In the genomic region with DNA sequence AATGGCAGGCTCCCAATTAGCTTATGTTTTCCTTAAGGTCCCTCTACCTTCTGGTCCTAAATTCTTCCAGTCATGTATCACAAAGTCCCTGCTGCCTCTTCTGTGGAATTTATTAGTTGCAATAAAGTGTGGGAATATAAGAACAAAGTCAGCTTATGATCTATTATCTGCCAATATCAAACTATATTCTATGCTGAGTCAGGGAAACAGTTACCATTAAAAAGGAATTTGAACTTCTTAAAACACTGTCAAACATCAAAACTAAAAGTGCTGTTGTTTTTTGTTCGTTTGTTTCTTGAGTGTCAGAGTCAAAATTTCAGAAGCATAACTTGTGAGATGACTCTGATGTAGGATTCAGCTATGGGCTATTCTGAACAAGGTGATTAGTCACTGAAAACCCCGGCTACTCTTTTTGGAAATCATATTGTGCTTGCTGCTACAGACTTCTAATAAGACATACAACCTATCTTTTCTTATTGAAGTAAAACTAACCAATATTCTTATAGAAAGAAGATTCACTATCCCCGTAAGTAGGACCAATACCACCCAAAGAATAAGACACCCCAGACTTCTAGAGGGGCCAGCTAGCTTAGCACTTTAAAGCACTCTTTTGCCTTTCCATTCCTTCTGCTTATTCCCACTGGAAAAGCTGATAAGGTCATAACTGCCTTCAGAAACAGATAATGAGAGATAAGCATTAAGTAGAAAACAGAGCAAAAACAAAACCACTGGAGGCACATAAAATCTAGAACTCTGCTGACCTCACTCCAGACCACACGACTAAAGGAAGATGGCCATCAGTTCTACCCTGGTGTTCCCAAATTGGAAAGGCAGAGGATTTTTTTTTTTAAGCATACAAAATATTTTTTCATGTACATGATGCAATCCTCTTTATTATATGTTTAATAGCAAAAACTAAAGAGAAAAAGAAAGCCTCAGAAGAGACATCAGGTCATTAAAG, we compare ENCODE assay signal across 1 cellular context.
TF ChIP-seq lines count a peak whose summit lies in the region.

No MANE protein-coding gene starts in this region.

TF ChIP-seq in HepG2, 621 proteins besides CTCF, POLR2A, EP300 and RAD21:
- TF ChIP-seq MAFK (conservative IDR thresholded peaks at IDR 0.05 in 1 of 2, IDR thresholded peaks at IDR 0.05 in 1 of 2; ENCODE audit: low read length in 2 of 2) (peak; percentile 74 to 85), ZNF331 (CRISPR knock-in tag; IDR thresholded peaks at IDR 0.05) (no peak), MAFF (IDR thresholded peaks at IDR 0.05; ENCODE audit: low read depth, low read length) (peak; percentile 70), GTF2F1 (IDR thresholded peaks at IDR 0.05; ENCODE audit: low read length) (no peak), ARNT (IDR thresholded peaks at IDR 0.05) (no peak)
- TF ChIP-seq, protein P1, sequence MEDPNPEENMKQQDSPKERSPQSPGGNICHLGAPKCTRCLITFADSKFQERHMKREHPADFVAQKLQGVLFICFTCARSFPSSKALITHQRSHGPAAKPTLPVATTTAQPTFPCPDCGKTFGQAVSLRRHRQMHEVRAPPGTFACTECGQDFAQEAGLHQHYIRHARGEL (CRISPR knock-in tag; IDR thresholded peaks at IDR 0.05): no peak
- TF ChIP-seq, protein P2, sequence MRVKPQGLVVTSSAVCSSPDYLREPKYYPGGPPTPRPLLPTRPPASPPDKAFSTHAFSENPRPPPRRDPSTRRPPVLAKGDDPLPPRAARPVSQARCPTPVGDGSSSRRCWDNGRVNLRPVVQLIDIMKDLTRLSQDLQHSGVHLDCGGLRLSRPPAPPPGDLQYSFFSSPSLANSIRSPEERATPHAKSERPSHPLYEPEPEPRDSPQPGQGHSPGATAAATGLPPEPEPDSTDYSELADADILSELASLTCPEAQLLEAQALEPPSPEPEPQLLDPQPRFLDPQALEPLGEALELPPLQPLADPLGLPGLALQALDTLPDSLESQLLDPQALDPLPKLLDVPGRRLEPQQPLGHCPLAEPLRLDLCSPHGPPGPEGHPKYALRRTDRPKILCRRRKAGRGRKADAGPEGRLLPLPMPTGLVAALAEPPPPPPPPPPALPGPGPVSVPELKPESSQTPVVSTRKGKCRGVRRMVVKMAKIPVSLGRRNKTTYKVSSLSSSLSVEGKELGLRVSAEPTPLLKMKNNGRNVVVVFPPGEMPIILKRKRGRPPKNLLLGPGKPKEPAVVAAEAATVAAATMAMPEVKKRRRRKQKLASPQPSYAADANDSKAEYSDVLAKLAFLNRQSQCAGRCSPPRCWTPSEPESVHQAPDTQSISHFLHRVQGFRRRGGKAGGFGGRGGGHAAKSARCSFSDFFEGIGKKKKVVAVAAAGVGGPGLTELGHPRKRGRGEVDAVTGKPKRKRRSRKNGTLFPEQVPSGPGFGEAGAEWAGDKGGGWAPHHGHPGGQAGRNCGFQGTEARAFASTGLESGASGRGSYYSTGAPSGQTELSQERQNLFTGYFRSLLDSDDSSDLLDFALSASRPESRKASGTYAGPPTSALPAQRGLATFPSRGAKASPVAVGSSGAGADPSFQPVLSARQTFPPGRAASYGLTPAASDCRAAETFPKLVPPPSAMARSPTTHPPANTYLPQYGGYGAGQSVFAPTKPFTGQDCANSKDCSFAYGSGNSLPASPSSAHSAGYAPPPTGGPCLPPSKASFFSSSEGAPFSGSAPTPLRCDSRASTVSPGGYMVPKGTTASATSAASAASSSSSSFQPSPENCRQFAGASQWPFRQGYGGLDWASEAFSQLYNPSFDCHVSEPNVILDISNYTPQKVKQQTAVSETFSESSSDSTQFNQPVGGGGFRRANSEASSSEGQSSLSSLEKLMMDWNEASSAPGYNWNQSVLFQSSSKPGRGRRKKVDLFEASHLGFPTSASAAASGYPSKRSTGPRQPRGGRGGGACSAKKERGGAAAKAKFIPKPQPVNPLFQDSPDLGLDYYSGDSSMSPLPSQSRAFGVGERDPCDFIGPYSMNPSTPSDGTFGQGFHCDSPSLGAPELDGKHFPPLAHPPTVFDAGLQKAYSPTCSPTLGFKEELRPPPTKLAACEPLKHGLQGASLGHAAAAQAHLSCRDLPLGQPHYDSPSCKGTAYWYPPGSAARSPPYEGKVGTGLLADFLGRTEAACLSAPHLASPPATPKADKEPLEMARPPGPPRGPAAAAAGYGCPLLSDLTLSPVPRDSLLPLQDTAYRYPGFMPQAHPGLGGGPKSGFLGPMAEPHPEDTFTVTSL (CRISPR knock-in tag; IDR thresholded peaks at IDR 0.05; ENCODE audit: borderline replicate concordance): no peak
- TF ChIP-seq, protein P3, sequence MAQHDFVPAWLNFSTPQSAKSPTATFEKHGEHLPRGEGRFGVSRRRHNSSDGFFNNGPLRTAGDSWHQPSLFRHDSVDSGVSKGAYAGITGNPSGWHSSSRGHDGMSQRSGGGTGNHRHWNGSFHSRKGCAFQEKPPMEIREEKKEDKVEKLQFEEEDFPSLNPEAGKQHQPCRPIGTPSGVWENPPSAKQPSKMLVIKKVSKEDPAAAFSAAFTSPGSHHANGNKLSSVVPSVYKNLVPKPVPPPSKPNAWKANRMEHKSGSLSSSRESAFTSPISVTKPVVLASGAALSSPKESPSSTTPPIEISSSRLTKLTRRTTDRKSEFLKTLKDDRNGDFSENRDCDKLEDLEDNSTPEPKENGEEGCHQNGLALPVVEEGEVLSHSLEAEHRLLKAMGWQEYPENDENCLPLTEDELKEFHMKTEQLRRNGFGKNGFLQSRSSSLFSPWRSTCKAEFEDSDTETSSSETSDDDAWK (CRISPR knock-in tag; IDR thresholded peaks at IDR 0.05): no peak
